Comparison of ENCODE assay signal across 22 cellular contexts in the genomic region with DNA sequence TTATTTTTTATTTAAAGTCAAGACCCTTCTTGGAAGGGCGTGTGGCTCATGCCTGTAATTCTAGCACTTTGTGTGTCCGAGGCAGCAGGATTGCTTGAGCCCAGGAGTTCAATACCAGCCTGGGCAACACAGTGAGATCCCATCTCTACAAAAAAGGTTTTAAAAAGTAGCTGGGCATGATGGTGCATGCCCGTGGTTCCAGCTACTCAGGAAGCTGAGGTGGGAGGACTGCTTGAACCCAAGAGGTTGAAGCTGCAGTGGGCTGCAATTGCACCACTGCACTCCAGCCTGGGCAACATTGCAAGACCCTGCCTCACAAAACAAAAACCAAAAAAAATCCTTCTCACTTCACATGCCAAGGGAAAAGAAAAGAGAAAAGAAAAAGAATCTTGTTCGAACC. TPM values are rescaled to one million over a fixed set of nuclear protein-coding genes. Genes with fewer than 3 reads are reported as not detected.
DNase-seq lines count a peak whose midpoint lies in the region; ATAC-seq, FAIRE-seq and TF ChIP-seq lines count a peak whose summit lies in the region.
"Had no signal": no experiment of that assay in that cellular context is flagged by ENCODE, and none has a peak within 500 bp of the region (broad histone marks: within the 10 kb centered on the region; RNA-seq: fewer than 3 reads in every experiment).

No MANE protein-coding gene starts in this region.

- ATAC-seq in HepG2 (no peak), right lobe of liver (no peak), K562 (no peak), HG03025 (IDR thresholded peaks at IDR 0.05; ENCODE audit: low FRiP score, unreplicated experiment) (no peak)
- ATAC-seq: GM12878 had no signal

- POLR2A ChIA-PET in HepG2 (lab: Yijun Ruan, JAX): interaction anchor here (2.1 kb wide), 1 partner anchor 73 kb away, joined by 9 read pairs; no protein-coding TSS in a partner anchor
- POLR2A ChIA-PET in K562 (lab: Yijun Ruan, JAX): no interaction called here

- WGBS in HepG2 (ENCODE audit: low lambda C conversion rate): 99% methylated on average over 4 of the region's 4 CpGs
- 92% methylated on average over 3 of the region's 4 CpGs for WGBS in right lobe of liver (ENCODE audit: insufficient coverage, low coverage, low lambda C conversion rate, missing lambda C conversion rate)
- WGBS in K562 (ENCODE audit: insufficient coverage, low coverage, missing lambda C conversion rate): 89% methylated on average over 4 of the region's 4 CpGs

- H2AFZ ChIP-seq in HepG2 (ENCODE audit: low read length) (no peak overlapping the region), K562 (ENCODE audit: low read depth, low read length) (no peak overlapping the region)

- peaks cover 47% of the 10 kb centered on the region for H3K4me1 ChIP-seq in HepG2 (ENCODE audit: insufficient read depth, low read length)
- H3K4me1 ChIP-seq in right lobe of liver: no peaks in the 10 kb centered on the region
- no peaks in the 10 kb centered on the region; a peak in 1 of 5 replicates for H3K4me1 ChIP-seq in K562 (replicated peaks in 1 of 2; ENCODE audit: control insufficient read depth in 2 of 2, insufficient read depth in 2 of 2, low read length in 2 of 2)

- H3K27ac ChIP-seq in HepG2 (ENCODE audit: extremely low read length, insufficient read depth, low read length): no peak overlapping the region
- no peak overlapping the region for H3K27ac ChIP-seq in right lobe of liver
- H3K27ac ChIP-seq in K562 (ENCODE audit: extremely low read depth, low read depth, low read length): no peak overlapping the region
- peak overlapping the region; percentile 96 for H3K27ac ChIP-seq in temporal lobe (ENCODE audit: low read depth, low read length)
- H3K27ac ChIP-seq: BLaER1 treated with 17β-estradiol and CSF1 and Interleukin-3, amounts not matched to agents 10 nM and 100 nM had no signal

- intact Hi-C loops in HepG2 (cut with micrococcal nuclease; ENCODE audit: unreplicated experiment): no loop called here
- intact Hi-C loops in right lobe of liver (cut with DNase I): no loop called here
- intact Hi-C loops in K562 (cut with micrococcal nuclease): no loop called here

- H3K9ac ChIP-seq in HepG2 (ENCODE audit: insufficient read depth, low read depth, low read length) (no peak overlapping the region), K562 (ENCODE audit: insufficient read depth in 1 of 2, low read depth in 2 of 2, low read length in 2 of 2) (no peak overlapping the region)
- H3K9ac ChIP-seq: BLaER1 treated with 17β-estradiol and CSF1 and Interleukin-3, amounts not matched to agents 10 nM and 100 nM had no signal

- H3K36me3 ChIP-seq in HepG2 (replicated peaks in 1 of 2; ENCODE audit: control insufficient read depth in 1 of 2, insufficient read depth in 2 of 2, low read length in 2 of 2): peaks cover 11 to 31% of the 10 kb centered on the region in 2 experiments
- no peaks in the 10 kb centered on the region for H3K36me3 ChIP-seq in right lobe of liver
- peaks cover 19% of the 10 kb centered on the region; the same call in 2 of the 3 replicates for H3K36me3 ChIP-seq in K562 (ENCODE audit: control insufficient read depth, insufficient read depth, low read length)

- H4K20me1 ChIP-seq in HepG2 (ENCODE audit: insufficient read depth, low read length) (no peaks in the 10 kb centered on the region), K562 (replicated peaks; ENCODE audit: control insufficient read depth, insufficient read depth, low read length) (no peaks in the 10 kb centered on the region)

- TF ChIP-seq EP300 in HepG2 (IDR thresholded peaks at IDR 0.05; ENCODE audit: low read depth in 2 of 2, low read length in 2 of 2): no peak
- no peak for TF ChIP-seq EP300 in HepG2 (CRISPR knock-in tag; IDR thresholded peaks at IDR 0.05; ENCODE audit: borderline replicate concordance)
- TF ChIP-seq EP300 in K562 (IDR thresholded peaks at IDR 0.05; ENCODE audit: low read length): no peak

- no peak for TF ChIP-seq POLR2A in HepG2 (IDR thresholded peaks at IDR 0.05; ENCODE audit: insufficient read depth in 1 of 2, low read depth in 2 of 2, low read length in 2 of 2)
- no peak for TF ChIP-seq POLR2A in right lobe of liver (IDR thresholded peaks at IDR 0.05)
- TF ChIP-seq POLR2A in K562 (conservative IDR thresholded peaks at IDR 0.05): no peak

- H3K4me3 ChIP-seq in HepG2 (replicated peaks in 1 of 3; ENCODE audit: insufficient read depth in 1 of 3, low read depth in 2 of 3, low read length in 3 of 3): no peak overlapping the region
- no peak overlapping the region for H3K4me3 ChIP-seq in right lobe of liver
- H3K4me3 ChIP-seq in K562: no peak overlapping the region
- H3K4me3 ChIP-seq in epithelial cell of esophagus (ENCODE audit: low read length): peak overlapping the region; percentile 37
- H3K4me3 ChIP-seq: BLaER1 treated with 17β-estradiol and CSF1 and Interleukin-3, amounts not matched to agents 10 nM and 100 nM; GM12878 had no signal

- in situ Hi-C loops in HepG2 (cut with HindIII; ENCODE audit: extremely low pct_ligation_motif_present, low pct_unique_long_range_greater_than_20kb) (no loop called here), K562 (cut with MboI) (no loop called here)

- FAIRE-seq in HepG2 (lab: Jason Lieb, UNC): no peak
- FAIRE-seq in K562 (lab: Jason Lieb, UNC): no peak
- no peak for FAIRE-seq in urothelium cell line (lab: Jason Lieb, UNC)
- FAIRE-seq: GM12878, H1, HTR-8/SVneo had no signal

- no peak for TF ChIP-seq RAD21 in HepG2 (CRISPR knock-in tag; IDR thresholded peaks at IDR 0.05)
- TF ChIP-seq RAD21 in K562 (CRISPR knock-in tag; conservative IDR thresholded peaks at IDR 0.05 in 1 of 2, IDR thresholded peaks at IDR 0.05 in 1 of 2): no peak

- TF ChIP-seq CTCF in HepG2 (CRISPR knock-in tag; IDR thresholded peaks at IDR 0.05) (no peak), right lobe of liver (IDR thresholded peaks at IDR 0.05) (no peak), K562 (IDR thresholded peaks at IDR 0.05 in 2 of 3, conservative IDR thresholded peaks at IDR 0.05 in 1 of 3; ENCODE audit: insufficient read depth in 2 of 3, low read depth in 1 of 3, low read length in 3 of 3) (no peak), epithelial cell of esophagus (IDR thresholded peaks at IDR 0.05; ENCODE audit: insufficient read depth, low read depth, low read length, missing control alignments) (no peak)

- H3K27me3 ChIP-seq in HepG2 (ENCODE audit: control insufficient read depth in 1 of 2, insufficient read depth in 2 of 2, low read length in 2 of 2) (no peaks in the 10 kb centered on the region), right lobe of liver (no peaks in the 10 kb centered on the region), K562 (ENCODE audit: control insufficient read depth in 2 of 2, insufficient read depth in 2 of 2, low read length in 2 of 2) (no peaks in the 10 kb centered on the region)
- H3K27me3 ChIP-seq: BLaER1 treated with 17β-estradiol and CSF1 and Interleukin-3, amounts not matched to agents 10 nM and 100 nM had no signal

- BruUV-seq in HepG2 (replicated peaks; lab: Mats Ljungman, UMichigan) (no TSS peak), K562 (replicated peaks; lab: Mats Ljungman, UMichigan) (no TSS peak)

- DNase-seq in HepG2 (ENCODE audit: low spot score) (no peak), right lobe of liver (no peak), K562 (ENCODE audit: extremely low read depth in 1 of 4, low spot score in 3 of 4) (no peak), epithelial cell of esophagus (ENCODE audit: low read depth) (no peak), CD1c-positive myeloid dendritic cell (ENCODE audit: extremely low spot score) (no peak), urothelium cell line (ENCODE audit: low spot score) (no peak)
- DNase-seq: 8988T; CD4-positive, CD25-positive, alpha-beta regulatory T cell; CD8-positive, alpha-beta memory T cell; COR-L47; DMS 273 treated with DMSO at 0.1 percent for 48 hours; DMS53; DND-41; EL; H9 had no signal

- CTCF ChIA-PET in HepG2 (lab: Yijun Ruan, JAX; ENCODE audit: low intra/inter-chr PET ratio, low total read pairs): no interaction called here
- CTCF ChIA-PET in K562 (lab: Yijun Ruan, JAX; ENCODE audit: low intra/inter-chr PET ratio): no interaction called here

- H3K9me3 ChIP-seq in HepG2 (ENCODE audit: low read length) (no peaks in the 10 kb centered on the region), right lobe of liver (no peaks in the 10 kb centered on the region), K562 (replicated peaks; ENCODE audit: control insufficient read depth, insufficient read depth, low read depth, low read length) (no peaks in the 10 kb centered on the region)
- H3K9me3 ChIP-seq: BLaER1 treated with 17β-estradiol and CSF1 and Interleukin-3, amounts not matched to agents 10 nM and 100 nM had no signal

- no peaks in the 10 kb centered on the region for H3K9me1 ChIP-seq in K562 (ENCODE audit: control insufficient read depth, insufficient read depth, low read length)

- no peak overlapping the region for H3K4me2 ChIP-seq in HepG2 (ENCODE audit: low read depth, low read length)
- H3K4me2 ChIP-seq in K562 (ENCODE audit: insufficient read depth, low read length): no peak overlapping the region
- H3K4me2 ChIP-seq: BLaER1 treated with 17β-estradiol and CSF1 and Interleukin-3, amounts not matched to agents 10 nM and 100 nM had no signal

- H3K79me2 ChIP-seq in HepG2 (ENCODE audit: insufficient read depth, low read length): peaks cover 40% of the 10 kb centered on the region
- peaks cover 11% of the 10 kb centered on the region; the same call in 2 of the 3 replicates for H3K79me2 ChIP-seq in K562 (ENCODE audit: control insufficient read depth, insufficient read depth, low read length)

RNA-seq across cellular contexts. Expression of gene MINK1, which starts 29.6 kb away (rescaled TPM):
- total RNA-seq in HepG2 (2016; rRNA removed; fragmentation: Illumina TruSeq; extraction: Trizol): 15.2 and 17.2 TPM in 2 replicates
- 23.3 and 30.8 TPM in 2 replicates for total RNA-seq in HepG2 (2016; cell fraction: cytosol; rRNA removed; fragmentation: Illumina TruSeq; extraction: Trizol; ENCODE audit: low read depth)
- total RNA-seq in HepG2 (2016; cell fraction: insoluble cytoplasmic fraction; rRNA removed; fragmentation: Illumina TruSeq; extraction: Trizol): 14.0 and 18.0 TPM in 2 replicates
- 18.2 and 20.0 TPM in 2 replicates for total RNA-seq in HepG2 (2016; cell fraction: membrane; rRNA removed; fragmentation: Illumina TruSeq; extraction: Trizol)
- 19.4 and 19.5 TPM in 2 replicates for total RNA-seq in HepG2 (2016; cell fraction: nucleus; rRNA removed; fragmentation: Illumina TruSeq; extraction: Trizol)
- 63.9 and 75.5 TPM in 2 replicates for polyA plus RNA-seq in HepG2 (2011; rRNA removed)
- 26.5 and 29.4 TPM in 2 replicates for polyA plus RNA-seq in HepG2 (2011; cell fraction: cytosol; rRNA removed)
- polyA plus RNA-seq in HepG2 (2011; cell fraction: nucleus; rRNA removed): 412 and 513 TPM in 2 replicates
- 65.0 and 70.4 TPM in 2 replicates for polyA plus RNA-seq in HepG2 (2012)
- polyA plus RNA-seq in HepG2 (2016; cell fraction: cytosol; fragmentation: Illumina TruSeq; extraction: Trizol; ENCODE audit: low read depth): 2.7 TPM in 2 replicates
- polyA plus RNA-seq in HepG2 (2016; cell fraction: insoluble cytoplasmic fraction; fragmentation: Illumina TruSeq; extraction: Trizol; ENCODE audit: low read depth): 13.5 and 20.2 TPM in 2 replicates
- 8.2 and 9.7 TPM in 2 replicates for polyA plus RNA-seq in HepG2 (2016; cell fraction: membrane; fragmentation: Illumina TruSeq; extraction: Trizol; ENCODE audit: low read depth)
- 94.7 and 99.9 TPM in 2 replicates for polyA plus RNA-seq in HepG2 (2016; cell fraction: nucleus; fragmentation: Illumina TruSeq; extraction: Trizol; ENCODE audit: insufficient read depth, low read depth)
- 48.1 and 56.8 TPM in 2 replicates for polyA minus RNA-seq in HepG2 (2011; rRNA and poly(A)+ RNA removed; ENCODE audit: low replicate concordance)
- polyA minus RNA-seq in HepG2 (2011; cell fraction: cytosol; rRNA and poly(A)+ RNA removed): 15.6 and 21.3 TPM in 2 replicates
- polyA minus RNA-seq in HepG2 (2011; cell fraction: nucleus; rRNA and poly(A)+ RNA removed): 64.1 and 70.6 TPM in 2 replicates
- total RNA-seq in right lobe of liver: 10 to 100 TPM; 20.3 to 42.5 (median 28.0) TPM
- total RNA-seq in K562 (2011; cell fraction: chromatin; rRNA removed; ENCODE audit: low replicate concordance): 205 and 448 TPM in 2 replicates
- 160 and 197 TPM in 2 replicates for total RNA-seq in K562 (2011; cell fraction: nucleolus; rRNA removed)
- 160 and 166 TPM in 2 replicates for total RNA-seq in K562 (2011; cell fraction: nucleoplasm; rRNA removed)
- total RNA-seq in K562 (2014; rRNA removed): 14.1 and 17.2 TPM in 2 replicates
- 12.3 and 14.9 TPM in 2 replicates for total RNA-seq in K562 (2014; rRNA removed; fragmentation: Illumina TruSeq; extraction: Trizol)
- total RNA-seq in K562 (2015; rRNA removed; fragmentation: Illumina TruSeq; extraction: Trizol): 10.9 and 11.0 TPM in 2 replicates
- total RNA-seq in K562 (2021): 43.3 and 54.2 TPM in 2 replicates
- 18.8 and 33.6 TPM in 2 replicates for polyA plus RNA-seq in K562 (2011; rRNA removed)
- 8.5 and 12.5 TPM in 2 replicates for polyA plus RNA-seq in K562 (2011; cell fraction: cytosol; rRNA removed)
- 151 and 169 TPM in 2 replicates for polyA plus RNA-seq in K562 (2011; cell fraction: nucleus; rRNA removed)
- 31.6 and 41.0 TPM in 2 replicates for polyA plus RNA-seq in K562 (2012)
- polyA plus RNA-seq in K562 (2014; fragmentation: Illumina TruSeq; extraction: Trizol): 26.9 and 29.4 TPM in 2 replicates
- polyA plus RNA-seq in K562 (2014; fragmentation: Nextera tagmentation; extraction: Ambion mirVana): under 1 TPM; 0.11 to 0.28 TPM
- 28.2 and 45.4 TPM in 2 replicates for polyA plus RNA-seq in K562 (2014; rRNA removed)
- 28.0 and 28.6 TPM in 2 replicates for polyA minus RNA-seq in K562 (2011; rRNA and poly(A)+ RNA removed)
- polyA minus RNA-seq in K562 (2011; cell fraction: cytosol; rRNA and poly(A)+ RNA removed): 15.7 and 18.2 TPM in 2 replicates
- polyA minus RNA-seq in K562 (2011; cell fraction: nucleus; rRNA and poly(A)+ RNA removed): 25.7 and 30.1 TPM in 2 replicates
- 22.9 TPM for total RNA-seq in temporal lobe

RNA-seq across cellular contexts. Expression of gene C17orf107, which starts 36.6 kb away (rescaled TPM):
- total RNA-seq in HepG2 (2016; rRNA removed; fragmentation: Illumina TruSeq; extraction: Trizol) (0.20 TPM in 1 of 2 replicates, not detected in the other), right lobe of liver (1 to 10 TPM; 1.6 to 4.0 (median 3.2) TPM), K562 (2014; rRNA removed) (0.05 and 0.16 TPM in 2 replicates), K562 (2014; rRNA removed; fragmentation: Illumina TruSeq; extraction: Trizol) (not detected in 2 replicates), K562 (2015; rRNA removed; fragmentation: Illumina TruSeq; extraction: Trizol) (0.07 and 0.08 TPM in 2 replicates), K562 (2021) (0.29 and 0.42 TPM in 2 replicates), temporal lobe (3.7 TPM)
- total RNA-seq in HepG2 (2016; cell fraction: cytosol; rRNA removed; fragmentation: Illumina TruSeq; extraction: Trizol; ENCODE audit: low read depth): not detected in 2 replicates
- 0.28 TPM in 1 of 2 replicates, not detected in the other for total RNA-seq in HepG2 (2016; cell fraction: insoluble cytoplasmic fraction; rRNA removed; fragmentation: Illumina TruSeq; extraction: Trizol)
- 0.06 and 0.07 TPM in 2 replicates for total RNA-seq in HepG2 (2016; cell fraction: membrane; rRNA removed; fragmentation: Illumina TruSeq; extraction: Trizol)
- 0.59 and 0.66 TPM in 2 replicates for total RNA-seq in HepG2 (2016; cell fraction: nucleus; rRNA removed; fragmentation: Illumina TruSeq; extraction: Trizol)
- polyA plus RNA-seq in HepG2 (2011; rRNA removed) (0.59 and 0.82 TPM in 2 replicates), K562 (2011; rRNA removed) (0.03 and 0.07 TPM in 2 replicates), K562 (2014; fragmentation: Illumina TruSeq; extraction: Trizol) (not detected in 2 replicates), K562 (2014; fragmentation: Nextera tagmentation; extraction: Ambion mirVana) (not detected), K562 (2014; rRNA removed) (0.09 and 0.13 TPM in 2 replicates)
- polyA plus RNA-seq in HepG2 (2011; cell fraction: cytosol; rRNA removed): 0.22 and 0.34 TPM in 2 replicates
- 5.9 and 7.7 TPM in 2 replicates for polyA plus RNA-seq in HepG2 (2011; cell fraction: nucleus; rRNA removed)
- 0.52 and 0.69 TPM in 2 replicates for polyA plus RNA-seq in HepG2 (2012)
- 0.05 and 0.09 TPM in 2 replicates for polyA plus RNA-seq in HepG2 (2016; cell fraction: cytosol; fragmentation: Illumina TruSeq; extraction: Trizol; ENCODE audit: low read depth)
- polyA plus RNA-seq in HepG2 (2016; cell fraction: insoluble cytoplasmic fraction; fragmentation: Illumina TruSeq; extraction: Trizol; ENCODE audit: low read depth): not detected in 2 replicates
- polyA plus RNA-seq in HepG2 (2016; cell fraction: membrane; fragmentation: Illumina TruSeq; extraction: Trizol; ENCODE audit: low read depth): 0.05 TPM in 1 of 2 replicates, not detected in the other
- polyA plus RNA-seq in HepG2 (2016; cell fraction: nucleus; fragmentation: Illumina TruSeq; extraction: Trizol; ENCODE audit: insufficient read depth, low read depth): 0.82 and 0.93 TPM in 2 replicates
- 0.37 and 1.6 TPM in 2 replicates for polyA minus RNA-seq in HepG2 (2011; rRNA and poly(A)+ RNA removed; ENCODE audit: low replicate concordance)
- polyA minus RNA-seq in HepG2 (2011; cell fraction: cytosol; rRNA and poly(A)+ RNA removed): not detected in 2 replicates
- 6.2 and 6.3 TPM in 2 replicates for polyA minus RNA-seq in HepG2 (2011; cell fraction: nucleus; rRNA and poly(A)+ RNA removed)
- total RNA-seq in K562 (2011; cell fraction: chromatin; rRNA removed; ENCODE audit: low replicate concordance): 2.2 and 6.6 TPM in 2 replicates
- total RNA-seq in K562 (2011; cell fraction: nucleolus; rRNA removed): 3.2 and 3.7 TPM in 2 replicates
- total RNA-seq in K562 (2011; cell fraction: nucleoplasm; rRNA removed): 1.4 and 2.5 TPM in 2 replicates
- polyA plus RNA-seq in K562 (2011; cell fraction: cytosol; rRNA removed): 0.03 and 0.12 TPM in 2 replicates
- polyA plus RNA-seq in K562 (2011; cell fraction: nucleus; rRNA removed): 0.34 and 1.00 TPM in 2 replicates
- polyA plus RNA-seq in K562 (2012): 0.09 and 0.24 TPM in 2 replicates
- polyA minus RNA-seq in K562 (2011; rRNA and poly(A)+ RNA removed): 0.06 TPM in 1 of 2 replicates, not detected in the other
- polyA minus RNA-seq in K562 (2011; cell fraction: cytosol; rRNA and poly(A)+ RNA removed): not detected in 2 replicates
- polyA minus RNA-seq in K562 (2011; cell fraction: nucleus; rRNA and poly(A)+ RNA removed): 1.4 and 1.5 TPM in 2 replicates
- total RNA-seq: G401 had no signal

RNA-seq across cellular contexts. Expression of gene CHRNE, which starts 40.2 kb away (rescaled TPM):
- 0.25 and 0.53 TPM in 2 replicates for total RNA-seq in HepG2 (2016; rRNA removed; fragmentation: Illumina TruSeq; extraction: Trizol)
- total RNA-seq in HepG2 (2016; cell fraction: cytosol; rRNA removed; fragmentation: Illumina TruSeq; extraction: Trizol; ENCODE audit: low read depth): 0.20 TPM in 1 of 2 replicates, not detected in the other
- 0.12 and 0.39 TPM in 2 replicates for total RNA-seq in HepG2 (2016; cell fraction: insoluble cytoplasmic fraction; rRNA removed; fragmentation: Illumina TruSeq; extraction: Trizol)
- total RNA-seq in HepG2 (2016; cell fraction: membrane; rRNA removed; fragmentation: Illumina TruSeq; extraction: Trizol): 0.37 and 0.90 TPM in 2 replicates
- 0.31 and 0.44 TPM in 2 replicates for total RNA-seq in HepG2 (2016; cell fraction: nucleus; rRNA removed; fragmentation: Illumina TruSeq; extraction: Trizol)
- 0.59 and 1.3 TPM in 2 replicates for polyA plus RNA-seq in HepG2 (2011; rRNA removed)
- polyA plus RNA-seq in HepG2 (2011; cell fraction: cytosol; rRNA removed): 0.27 and 0.40 TPM in 2 replicates
- 6.8 and 8.7 TPM in 2 replicates for polyA plus RNA-seq in HepG2 (2011; cell fraction: nucleus; rRNA removed)
- polyA plus RNA-seq in HepG2 (2012): 0.39 and 0.76 TPM in 2 replicates
- 0.17 and 0.27 TPM in 2 replicates for polyA plus RNA-seq in HepG2 (2016; cell fraction: cytosol; fragmentation: Illumina TruSeq; extraction: Trizol; ENCODE audit: low read depth)
- polyA plus RNA-seq in HepG2 (2016; cell fraction: insoluble cytoplasmic fraction; fragmentation: Illumina TruSeq; extraction: Trizol; ENCODE audit: low read depth): 0.12 and 0.25 TPM in 2 replicates
- polyA plus RNA-seq in HepG2 (2016; cell fraction: membrane; fragmentation: Illumina TruSeq; extraction: Trizol; ENCODE audit: low read depth): 0.39 and 0.45 TPM in 2 replicates
- 1.8 and 2.2 TPM in 2 replicates for polyA plus RNA-seq in HepG2 (2016; cell fraction: nucleus; fragmentation: Illumina TruSeq; extraction: Trizol; ENCODE audit: insufficient read depth, low read depth)
- polyA minus RNA-seq in HepG2 (2011; rRNA and poly(A)+ RNA removed; ENCODE audit: low replicate concordance): 0.23 and 0.64 TPM in 2 replicates
- polyA minus RNA-seq in HepG2 (2011; cell fraction: cytosol; rRNA and poly(A)+ RNA removed): 0.20 TPM in 1 of 2 replicates, not detected in the other
- polyA minus RNA-seq in HepG2 (2011; cell fraction: nucleus; rRNA and poly(A)+ RNA removed): 0.50 TPM in 1 of 2 replicates, not detected in the other
- total RNA-seq in right lobe of liver: 1 to 10 TPM; 1.4 to 2.9 (median 2.0) TPM
- total RNA-seq in K562 (2011; cell fraction: chromatin; rRNA removed; ENCODE audit: low replicate concordance): 0.21 TPM in 1 of 2 replicates, not detected in the other
- total RNA-seq in K562 (2011; cell fraction: nucleolus; rRNA removed): not detected in 2 replicates
- total RNA-seq in K562 (2011; cell fraction: nucleoplasm; rRNA removed): 0.37 TPM in 1 of 2 replicates, not detected in the other
- total RNA-seq in K562 (2014; rRNA removed): not detected in 2 replicates
- not detected in 2 replicates for total RNA-seq in K562 (2014; rRNA removed; fragmentation: Illumina TruSeq; extraction: Trizol)
- total RNA-seq in K562 (2015; rRNA removed; fragmentation: Illumina TruSeq; extraction: Trizol): not detected in 2 replicates
- total RNA-seq in K562 (2021): 0.25 TPM in 1 of 2 replicates, not detected in the other
- polyA plus RNA-seq in K562 (2011; rRNA removed): not detected in 2 replicates
- not detected in 2 replicates for polyA plus RNA-seq in K562 (2011; cell fraction: cytosol; rRNA removed)
- polyA plus RNA-seq in K562 (2011; cell fraction: nucleus; rRNA removed): 0.24 and 0.33 TPM in 2 replicates
- 0.06 and 0.08 TPM in 2 replicates for polyA plus RNA-seq in K562 (2012)
- not detected in 2 replicates for polyA plus RNA-seq in K562 (2014; fragmentation: Illumina TruSeq; extraction: Trizol)
- not detected for polyA plus RNA-seq in K562 (2014; fragmentation: Nextera tagmentation; extraction: Ambion mirVana)
- not detected in 2 replicates for polyA plus RNA-seq in K562 (2014; rRNA removed)
- not detected in 2 replicates for polyA minus RNA-seq in K562 (2011; rRNA and poly(A)+ RNA removed)
- polyA minus RNA-seq in K562 (2011; cell fraction: cytosol; rRNA and poly(A)+ RNA removed): not detected in 2 replicates
- not detected in 2 replicates for polyA minus RNA-seq in K562 (2011; cell fraction: nucleus; rRNA and poly(A)+ RNA removed)
- total RNA-seq in temporal lobe: 0.25 TPM
- total RNA-seq: G401 had no signal

RNA-seq across cellular contexts. Expression of gene PLD2, which starts 55.8 kb away (rescaled TPM):
- 7.8 and 13.4 TPM in 2 replicates for total RNA-seq in HepG2 (2016; rRNA removed; fragmentation: Illumina TruSeq; extraction: Trizol)
- 1.5 and 3.3 TPM in 2 replicates for total RNA-seq in HepG2 (2016; cell fraction: cytosol; rRNA removed; fragmentation: Illumina TruSeq; extraction: Trizol; ENCODE audit: low read depth)
- total RNA-seq in HepG2 (2016; cell fraction: insoluble cytoplasmic fraction; rRNA removed; fragmentation: Illumina TruSeq; extraction: Trizol): 6.9 and 12.9 TPM in 2 replicates
- 4.0 and 5.4 TPM in 2 replicates for total RNA-seq in HepG2 (2016; cell fraction: membrane; rRNA removed; fragmentation: Illumina TruSeq; extraction: Trizol)
- 12.4 and 12.8 TPM in 2 replicates for total RNA-seq in HepG2 (2016; cell fraction: nucleus; rRNA removed; fragmentation: Illumina TruSeq; extraction: Trizol)
- 29.7 and 45.8 TPM in 2 replicates for polyA plus RNA-seq in HepG2 (2011; rRNA removed)
- polyA plus RNA-seq in HepG2 (2011; cell fraction: cytosol; rRNA removed): 16.4 and 17.6 TPM in 2 replicates
- 157 and 165 TPM in 2 replicates for polyA plus RNA-seq in HepG2 (2011; cell fraction: nucleus; rRNA removed)
- polyA plus RNA-seq in HepG2 (2012): 22.6 and 24.2 TPM in 2 replicates
- 1.2 and 1.5 TPM in 2 replicates for polyA plus RNA-seq in HepG2 (2016; cell fraction: cytosol; fragmentation: Illumina TruSeq; extraction: Trizol; ENCODE audit: low read depth)
- polyA plus RNA-seq in HepG2 (2016; cell fraction: insoluble cytoplasmic fraction; fragmentation: Illumina TruSeq; extraction: Trizol; ENCODE audit: low read depth): 7.8 and 12.9 TPM in 2 replicates
- polyA plus RNA-seq in HepG2 (2016; cell fraction: membrane; fragmentation: Illumina TruSeq; extraction: Trizol; ENCODE audit: low read depth): 2.9 and 4.3 TPM in 2 replicates
- polyA plus RNA-seq in HepG2 (2016; cell fraction: nucleus; fragmentation: Illumina TruSeq; extraction: Trizol; ENCODE audit: insufficient read depth, low read depth): 38.3 and 45.9 TPM in 2 replicates
- polyA minus RNA-seq in HepG2 (2011; rRNA and poly(A)+ RNA removed; ENCODE audit: low replicate concordance): 20.6 and 62.4 TPM in 2 replicates
- polyA minus RNA-seq in HepG2 (2011; cell fraction: cytosol; rRNA and poly(A)+ RNA removed): 14.3 and 14.5 TPM in 2 replicates
- polyA minus RNA-seq in HepG2 (2011; cell fraction: nucleus; rRNA and poly(A)+ RNA removed): 23.3 and 33.3 TPM in 2 replicates
- total RNA-seq in right lobe of liver: 10 to 100 TPM in 3 of 6 experiments, 1 to 10 TPM in 3; 8.2 to 27.3 (median 10.8) TPM
- 21.7 and 42.4 TPM in 2 replicates for total RNA-seq in K562 (2011; cell fraction: chromatin; rRNA removed; ENCODE audit: low replicate concordance)
- total RNA-seq in K562 (2011; cell fraction: nucleolus; rRNA removed): 23.4 and 23.7 TPM in 2 replicates
- total RNA-seq in K562 (2011; cell fraction: nucleoplasm; rRNA removed): 14.7 and 16.0 TPM in 2 replicates
- total RNA-seq in K562 (2014; rRNA removed): 4.2 and 6.9 TPM in 2 replicates
- total RNA-seq in K562 (2014; rRNA removed; fragmentation: Illumina TruSeq; extraction: Trizol): 2.0 and 2.7 TPM in 2 replicates
- total RNA-seq in K562 (2015; rRNA removed; fragmentation: Illumina TruSeq; extraction: Trizol): 2.9 and 3.4 TPM in 2 replicates
- total RNA-seq in K562 (2021): 6.7 and 7.5 TPM in 2 replicates
- 3.2 and 4.9 TPM in 2 replicates for polyA plus RNA-seq in K562 (2011; rRNA removed)
- polyA plus RNA-seq in K562 (2011; cell fraction: cytosol; rRNA removed): 2.3 and 3.6 TPM in 2 replicates
- 17.5 and 24.8 TPM in 2 replicates for polyA plus RNA-seq in K562 (2011; cell fraction: nucleus; rRNA removed)
- polyA plus RNA-seq in K562 (2012): 4.0 and 6.4 TPM in 2 replicates
- 3.3 and 4.8 TPM in 2 replicates for polyA plus RNA-seq in K562 (2014; fragmentation: Illumina TruSeq; extraction: Trizol)
- polyA plus RNA-seq in K562 (2014; fragmentation: Nextera tagmentation; extraction: Ambion mirVana): under 1 TPM; 0.20 to 0.27 TPM
- polyA plus RNA-seq in K562 (2014; rRNA removed): 3.7 and 5.2 TPM in 2 replicates
- 2.9 and 3.3 TPM in 2 replicates for polyA minus RNA-seq in K562 (2011; rRNA and poly(A)+ RNA removed)
- polyA minus RNA-seq in K562 (2011; cell fraction: cytosol; rRNA and poly(A)+ RNA removed): 1.6 and 2.5 TPM in 2 replicates
- polyA minus RNA-seq in K562 (2011; cell fraction: nucleus; rRNA and poly(A)+ RNA removed): 3.0 and 4.4 TPM in 2 replicates
- 7.4 TPM for total RNA-seq in temporal lobe

Comparison
In these comparisons a context has a peak if more than half of its experiments do, and no peak if none do; other contexts are left out.
1. Of the 241 proteins assayed by ChIP-seq in both HepG2 and K562: peak only in HepG2: none; only in K562: none; in both: ZNF121; in neither: 240.